In genomic region chr4:8895295-8895694, GRCh38 we compare ENCODE assay signal across 33 cellular contexts. TPM values are rescaled to one million over a fixed set of nuclear protein-coding genes. Genes with fewer than 3 reads are reported as not detected.
"Had no signal": no experiment of that assay in that cellular context is flagged by ENCODE, and none has a peak within 500 bp of the region (broad histone marks: within the 10 kb centered on the region; RNA-seq: fewer than 3 reads in every experiment).

No MANE protein-coding gene starts in this region.

- ATAC-seq: naive thymus-derived CD8-positive, alpha-beta T cell; natural killer cell treated with Interleukin-12 subunit alpha and Interleukin-12 subunit beta and Interleukin-15 and Interleukin-18, amount 100 ng/mL, for 72 hours; psoas muscle; right cardiac atrium; sciatic nerve; stimulated activated naive B cell treated with anti-CD40 and anti-IgM and Interleukin-4, amounts not matched to agents 10 μg/mL and 1 μg/mL and 100 μg/mL, for 72 hours had no signal

- H3K27ac ChIP-seq: ovary, parathyroid adenoma, psoas muscle, skin epidermis, spleen, stomach, thoracic aorta, thyroid gland, tibial nerve, upper lobe of left lung, vagina had no signal

- H3K79me2 ChIP-seq: parathyroid adenoma had no signal

- FAIRE-seq: urothelium cell line had no signal

- H3K9me3 ChIP-seq: ovary, thoracic aorta, thyroid gland, vagina had no signal

- H3K4me1 ChIP-seq: parathyroid adenoma, psoas muscle, thyroid gland had no signal

- DNase-seq: naive B cell; naive thymus-derived CD8-positive, alpha-beta T cell; nephron progenitor cell; occipital lobe; ovary; posterior cingulate gyrus; psoas muscle; spleen; stimulated activated CD4-positive, alpha-beta T cell treated with anti-CD3 and anti-CD28 coated beads, Interleukin-12 subunit alpha, Interleukin-12 subunit beta, amount 100 ng/mL, for 4 hours; stimulated activated CD4-positive, alpha-beta T cell treated with anti-CD3 and anti-CD28 coated beads, Interleukin-1b, Interleukin-23, amount 100 ng/mL, for 48 hours; stimulated activated CD4-positive, alpha-beta T cell treated with anti-CD3 and anti-CD28 coated beads, Interleukin-4, amount 100 ng/mL, for 1 hour; stimulated activated CD4-positive, alpha-beta T cell treated with anti-CD3 and anti-CD28 coated beads, Interleukin-4, amount 100 ng/mL, for 4 hours; stimulated activated CD8-positive, alpha-beta memory T cell treated with anti-CD3 and anti-CD28 coated beads, Interleukin-4, amount 100 ng/mL, for 48 hours; stimulated activated naive B cell treated with anti-CD40 and anti-IgM and Interleukin-4, amounts not matched to agents 10 μg/mL and 1 μg/mL and 100 μg/mL, for 72 hours; stimulated activated naive CD4-positive, alpha-beta T cell treated with Interleukin-2 at 50 U/mL for 16 hours; stomach; thyroid gland; trophoblast cell; upper lobe of left lung had no signal

- H3K36me3 ChIP-seq: ovary, spleen, stomach, thoracic aorta, thyroid gland, tibial nerve, upper lobe of left lung, vagina had no signal

- H3K4me3 ChIP-seq: ovary, psoas muscle, skin epidermis, smooth muscle cell, spleen, stomach, thoracic aorta, thyroid gland, tibial nerve, upper lobe of left lung, vagina had no signal

- H3K4me2 ChIP-seq: smooth muscle cell had no signal

- H3K9ac ChIP-seq: parathyroid adenoma had no signal

- H2AFZ ChIP-seq: parathyroid adenoma had no signal

RNA-seq across cellular contexts. Expression of gene HMX1, which starts 23.7 kb away (rescaled TPM):
- total RNA-seq: naive thymus-derived CD8-positive, alpha-beta T cell; natural killer cell treated with Interleukin-12 subunit alpha and Interleukin-12 subunit beta and Interleukin-15 and Interleukin-18, amount 100 ng/mL, for 72 hours; osteoblast; ovary; psoas muscle; renal cortical epithelial cell; right cardiac atrium; sciatic nerve; smooth muscle cell; spleen; subcutaneous adipose tissue; upper lobe of left lung; ureter; vagina had no signal
- polyA plus RNA-seq: naive thymus-derived CD8-positive, alpha-beta T cell; ovary; psoas muscle; right cardiac atrium; smooth muscle cell; spleen; stomach had no signal
